Comparison of ENCODE assay signal across 8 cellular contexts in the genomic region with DNA sequence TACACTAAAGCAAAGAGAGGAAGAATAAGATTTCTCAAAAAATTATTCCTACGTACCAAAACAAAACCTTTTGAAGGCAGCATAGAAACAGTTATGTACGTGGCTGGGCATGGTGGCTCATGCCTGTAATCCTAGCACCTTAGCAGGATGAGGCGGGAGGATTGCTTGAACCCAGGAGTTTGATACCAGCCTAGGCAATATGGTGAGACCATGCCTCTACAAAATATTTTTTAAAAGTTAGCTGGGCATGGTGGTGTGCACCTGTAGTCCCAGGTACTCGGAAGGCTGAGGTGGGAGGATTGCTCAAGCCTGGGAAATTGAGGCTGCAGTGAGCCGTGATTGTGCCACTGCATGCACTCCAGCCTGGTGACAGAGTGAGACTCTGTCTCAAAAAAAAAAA. TPM values are rescaled to one million over a fixed set of nuclear protein-coding genes. Genes with fewer than 3 reads are reported as not detected.
"Had no signal": no experiment of that assay in that cellular context is flagged by ENCODE, and none has a peak within 500 bp of the region (broad histone marks: within the 10 kb centered on the region; RNA-seq: fewer than 3 reads in every experiment).

No MANE protein-coding gene starts in this region.

- H3K4me1 ChIP-seq: HAP-1 had no signal

- H3K9me3 Mint-ChIP-seq: HFFc6 had no signal

- DNase-seq: GM23248, GOT3, H7, HFFc6, IMR-90 had no signal

- H3K4me3 ChIP-seq: GM23248, HAP-1, K562 had no signal

- H3K27ac Mint-ChIP-seq: HFFc6 had no signal

- H3K4me3 Mint-ChIP-seq: HFFc6 had no signal

- H3K36me3 ChIP-seq: HAP-1 had no signal

- H3K27ac ChIP-seq: GM23248 had no signal

- H3K9me3 ChIP-seq: HAP-1 had no signal

- ATAC-seq: HCT116, K562 had no signal

RNA-seq across cellular contexts. Expression of gene CYP26B1, which starts 14.9 kb away (rescaled TPM):
- total RNA-seq: IMR-90 had no signal
